ENCODE assay signal across 17 cellular contexts in the genomic region with DNA sequence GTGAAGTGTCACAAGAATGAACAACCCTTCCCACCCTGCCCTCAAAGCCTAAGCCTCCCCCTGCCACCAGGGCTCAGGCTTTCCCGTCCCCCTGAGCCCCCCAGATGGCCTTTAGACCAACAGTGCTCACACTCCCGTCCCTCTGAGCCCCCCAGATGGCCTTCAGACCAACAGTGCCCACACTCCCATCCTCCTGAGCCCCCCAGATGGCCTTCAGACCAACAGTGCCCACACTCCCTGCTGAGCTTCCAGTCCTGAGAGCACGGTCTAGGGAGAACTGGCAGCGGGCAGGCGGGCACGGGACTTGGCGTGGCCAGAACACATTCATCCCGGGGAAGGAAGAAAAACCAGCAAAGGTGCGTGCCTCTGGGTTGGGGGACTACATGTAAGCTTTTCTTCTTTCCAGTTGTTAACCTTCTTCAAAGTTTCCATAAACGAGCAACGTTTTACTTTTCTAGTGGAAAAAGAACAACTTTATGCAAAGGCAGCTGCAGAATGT. TPM values are rescaled to one million over a fixed set of nuclear protein-coding genes. Genes with fewer than 3 reads are reported as not detected.
A peak's percentile ranks its signal among the peaks of the same experiment; 100 is the strongest.
DNase-seq lines count a peak whose midpoint lies in the region; ATAC-seq and TF ChIP-seq lines count a peak whose summit lies in the region.
"Had no signal": no experiment of that assay in that cellular context is flagged by ENCODE, and none has a peak within 500 bp of the region (broad histone marks: within the 10 kb centered on the region; RNA-seq: fewer than 3 reads in every experiment).

No MANE protein-coding gene starts in this region.

- no peaks in the 10 kb centered on the region for H3K79me2 ChIP-seq in neural progenitor cell (ENCODE audit: low read depth)

- H3K4me3 Mint-ChIP-seq in WTC11: no peak overlapping the region
- no peak overlapping the region for H3K4me3 Mint-ChIP-seq in neural progenitor cell
- H3K4me3 Mint-ChIP-seq: CD14-positive monocyte, GM23338 had no signal

- H3F3A ChIP-seq in neural progenitor cell (ENCODE audit: low read depth): no peaks in the 10 kb centered on the region

- no peak overlapping the region for H3K9ac ChIP-seq in neural progenitor cell

- H3K4me1 Mint-ChIP-seq in WTC11 (peaks cover 36% of the 10 kb centered on the region), neural progenitor cell (peaks cover 7% of the 10 kb centered on the region)

- TF ChIP-seq CTCF in WTC11 (IDR thresholded peaks at IDR 0.05) (no peak), mucosa of descending colon (IDR thresholded peaks at IDR 0.05) (no peak), neural progenitor cell (IDR thresholded peaks at IDR 0.05) (no peak)

- POLR2A ChIA-PET in WTC11 (lab: Charles Lee): no interaction called here

- H2AFZ ChIP-seq in neural progenitor cell (replicated peaks): no peak overlapping the region

- CTCF ChIA-PET in WTC11 (lab: Charles Lee): interaction anchor here (1.1 to 2.0 kb wide), 9 partner anchors 8 to 125 kb away, joined by 4 to 13 read pairs (median 7); no protein-coding TSS in a partner anchor

- H3K27me3 Mint-ChIP-seq in WTC11 (ENCODE audit: low read depth): no peaks in the 10 kb centered on the region; the same call in 1 of the 2 replicates
- H3K27me3 Mint-ChIP-seq in neural progenitor cell (ENCODE audit: insufficient read depth, low read depth): peaks cover 20% of the 10 kb centered on the region

- ATAC-seq in left ventricle myocardium superior: no peak
- no peak for ATAC-seq in WTC11
- no peak for ATAC-seq in mucosa of descending colon
- no peak for ATAC-seq in aorta (ENCODE audit: low FRiP score)
- ATAC-seq: GM23338 had no signal

- no peaks in the 10 kb centered on the region for H3K27me3 ChIP-seq in aorta (ENCODE audit: control insufficient read depth in 1 of 2, insufficient read depth in 2 of 2, low read length in 1 of 2)
- H3K27me3 ChIP-seq in neural progenitor cell: peaks cover 4% of the 10 kb centered on the region

- H3K36me3 ChIP-seq in mucosa of descending colon (ENCODE audit: low read depth): no peaks in the 10 kb centered on the region
- H3K36me3 ChIP-seq in aorta (ENCODE audit: control insufficient read depth in 1 of 2, insufficient read depth in 2 of 2, low read length in 1 of 2): no peaks in the 10 kb centered on the region
- H3K36me3 ChIP-seq in neural progenitor cell: no peaks in the 10 kb centered on the region

- intact Hi-C loops in cardiac septum (cut with DNase I): no loop called here
- intact Hi-C loops in left ventricle myocardium superior (cut with micrococcal nuclease): loop anchor here (5.0 to 10.0 kb wide), 2 partner anchors 111 to 179 kb away; no protein-coding TSS in a partner anchor
- intact Hi-C loops in mucosa of descending colon (cut with DNase I, micrococcal nuclease): no loop called here
- intact Hi-C loops in aorta (cut with DNase I): loop anchor here (5.0 to 10.0 kb wide), 3 partner anchors 104 to 179 kb away; no protein-coding TSS in a partner anchor

- H3K27ac ChIP-seq in aorta (ENCODE audit: low read depth in 1 of 2, low read length in 2 of 2): no peak overlapping the region
- H3K27ac ChIP-seq in neural progenitor cell: no peak overlapping the region

- H3K4me1 ChIP-seq in mucosa of descending colon (ENCODE audit: low read depth) (no peaks in the 10 kb centered on the region), aorta (ENCODE audit: control insufficient read depth in 1 of 2, insufficient read depth in 2 of 2, low read length in 2 of 2) (no peaks in the 10 kb centered on the region), neural progenitor cell (no peaks in the 10 kb centered on the region)

- H3K4me2 ChIP-seq in neural progenitor cell: no peak overlapping the region

- H3K36me3 Mint-ChIP-seq in WTC11: no peaks in the 10 kb centered on the region
- no peaks in the 10 kb centered on the region for H3K36me3 Mint-ChIP-seq in neural progenitor cell
- H3K36me3 Mint-ChIP-seq: CD14-positive monocyte had no signal

- H3K27ac Mint-ChIP-seq in WTC11 (no peak overlapping the region), neural progenitor cell (no peak overlapping the region)
- H3K27ac Mint-ChIP-seq: CD14-positive monocyte, GM23338 had no signal

- no peak overlapping the region for H3K4me3 ChIP-seq in mucosa of descending colon
- H3K4me3 ChIP-seq in aorta (ENCODE audit: low read length in 2 of 2): no peak overlapping the region
- H3K4me3 ChIP-seq in neural progenitor cell: no peak overlapping the region

- no peaks in the 10 kb centered on the region for H3K9me3 ChIP-seq in mucosa of descending colon
- no peaks in the 10 kb centered on the region for H3K9me3 ChIP-seq in aorta (ENCODE audit: control insufficient read depth, low read length)
- peaks cover under 1% of the 10 kb centered on the region for H3K9me3 ChIP-seq in neural progenitor cell (ENCODE audit: low read depth)

- H3K9me3 Mint-ChIP-seq in WTC11 (peaks cover 10% of the 10 kb centered on the region), neural progenitor cell (peaks cover 3% of the 10 kb centered on the region)
- H3K9me3 Mint-ChIP-seq: GM23338 had no signal

- DNase-seq in cardiac septum (ENCODE audit: low spot score) (peak; percentile 67), left ventricle myocardium superior (no peak), WTC11 (ENCODE audit: low spot score) (peak; percentile 9), mucosa of descending colon (peak in 2 of 3 donors; percentile 16 to 24), aorta (peak; percentile 26 to 58), NCI-H2196 (lab: John Stamatoyannopoulos, UW; ENCODE audit: unreplicated experiment) (no peak), neural progenitor cell (ENCODE audit: low spot score) (no peak)
- DNase-seq: ACHN, DMS79 treated with DMSO at 0.1 percent for 48 hours, KG1, NCI-H1417, NCI-H187, NCI-H2107, NCI-H526 had no signal

- 60 to 65% methylated on average over 11 of the region's 11 CpGs for WGBS in aorta, 2 donors

- H4K20me1 ChIP-seq in neural progenitor cell (ENCODE audit: low read depth): no peaks in the 10 kb centered on the region

TF ChIP-seq in WTC11, 78 proteins besides CTCF, POLR2A, EP300 and RAD21 (continues in another document):
- TF ChIP-seq CBFB (CRISPR knock-in tag; IDR thresholded peaks at IDR 0.05; ENCODE audit: low read depth) (no peak), HMGA2 (CRISPR knock-in tag; IDR thresholded peaks at IDR 0.05) (no peak), GRHL2 (CRISPR knock-in tag; IDR thresholded peaks at IDR 0.05; ENCODE audit: insufficient replicate concordance, severe bottlenecking) (no peak), KAT7 (CRISPR knock-in tag; IDR thresholded peaks at IDR 0.05; ENCODE audit: borderline replicate concordance) (no peak), TEAD1 (CRISPR knock-in tag; IDR thresholded peaks at IDR 0.05) (no peak), JUN (CRISPR knock-in tag; IDR thresholded peaks at IDR 0.05) (no peak)
- TF ChIP-seq, protein P1, sequence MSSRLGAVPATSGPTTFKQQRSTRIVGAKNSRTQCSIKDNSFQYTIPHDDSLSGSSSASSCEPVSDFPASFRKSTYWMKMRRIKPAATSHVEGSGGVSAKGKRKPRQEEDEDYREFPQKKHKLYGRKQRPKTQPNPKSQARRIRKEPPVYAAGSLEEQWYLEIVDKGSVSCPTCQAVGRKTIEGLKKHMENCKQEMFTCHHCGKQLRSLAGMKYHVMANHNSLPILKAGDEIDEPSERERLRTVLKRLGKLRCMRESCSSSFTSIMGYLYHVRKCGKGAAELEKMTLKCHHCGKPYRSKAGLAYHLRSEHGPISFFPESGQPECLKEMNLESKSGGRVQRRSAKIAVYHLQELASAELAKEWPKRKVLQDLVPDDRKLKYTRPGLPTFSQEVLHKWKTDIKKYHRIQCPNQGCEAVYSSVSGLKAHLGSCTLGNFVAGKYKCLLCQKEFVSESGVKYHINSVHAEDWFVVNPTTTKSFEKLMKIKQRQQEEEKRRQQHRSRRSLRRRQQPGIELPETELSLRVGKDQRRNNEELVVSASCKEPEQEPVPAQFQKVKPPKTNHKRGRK (CRISPR knock-in tag; IDR thresholded peaks at IDR 0.05; ENCODE audit: borderline replicate concordance): no peak
- TF ChIP-seq, protein P2, sequence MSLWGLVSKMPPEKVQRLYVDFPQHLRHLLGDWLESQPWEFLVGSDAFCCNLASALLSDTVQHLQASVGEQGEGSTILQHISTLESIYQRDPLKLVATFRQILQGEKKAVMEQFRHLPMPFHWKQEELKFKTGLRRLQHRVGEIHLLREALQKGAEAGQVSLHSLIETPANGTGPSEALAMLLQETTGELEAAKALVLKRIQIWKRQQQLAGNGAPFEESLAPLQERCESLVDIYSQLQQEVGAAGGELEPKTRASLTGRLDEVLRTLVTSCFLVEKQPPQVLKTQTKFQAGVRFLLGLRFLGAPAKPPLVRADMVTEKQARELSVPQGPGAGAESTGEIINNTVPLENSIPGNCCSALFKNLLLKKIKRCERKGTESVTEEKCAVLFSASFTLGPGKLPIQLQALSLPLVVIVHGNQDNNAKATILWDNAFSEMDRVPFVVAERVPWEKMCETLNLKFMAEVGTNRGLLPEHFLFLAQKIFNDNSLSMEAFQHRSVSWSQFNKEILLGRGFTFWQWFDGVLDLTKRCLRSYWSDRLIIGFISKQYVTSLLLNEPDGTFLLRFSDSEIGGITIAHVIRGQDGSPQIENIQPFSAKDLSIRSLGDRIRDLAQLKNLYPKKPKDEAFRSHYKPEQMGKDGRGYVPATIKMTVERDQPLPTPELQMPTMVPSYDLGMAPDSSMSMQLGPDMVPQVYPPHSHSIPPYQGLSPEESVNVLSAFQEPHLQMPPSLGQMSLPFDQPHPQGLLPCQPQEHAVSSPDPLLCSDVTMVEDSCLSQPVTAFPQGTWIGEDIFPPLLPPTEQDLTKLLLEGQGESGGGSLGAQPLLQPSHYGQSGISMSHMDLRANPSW (CRISPR knock-in tag; conservative IDR thresholded peaks at IDR 0.05; ENCODE audit: low read depth): no peak
- TF ChIP-seq, protein P3, sequence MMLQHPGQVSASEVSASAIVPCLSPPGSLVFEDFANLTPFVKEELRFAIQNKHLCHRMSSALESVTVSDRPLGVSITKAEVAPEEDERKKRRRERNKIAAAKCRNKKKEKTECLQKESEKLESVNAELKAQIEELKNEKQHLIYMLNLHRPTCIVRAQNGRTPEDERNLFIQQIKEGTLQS (CRISPR knock-in tag; conservative IDR thresholded peaks at IDR 0.05): no peak

RNA-seq across cellular contexts. Expression of a gene that starts 2.5 kb away (rescaled TPM):
- total RNA-seq in cardiac septum: not detected
- not detected for total RNA-seq in left ventricle myocardium superior
- total RNA-seq in WTC11 (2021): not detected in 3 replicates
- total RNA-seq in mucosa of descending colon: not detected
- total RNA-seq in aorta: not detected
- not detected for polyA plus RNA-seq in aorta
- total RNA-seq in neural progenitor cell (ENCODE audit: low replicate concordance): not detected in 2 replicates
- total RNA-seq: GM23338, HT-29 had no signal
- polyA plus RNA-seq: CD14-positive monocyte, GM23338 had no signal

RNA-seq across cellular contexts. Expression of a gene that starts 16.1 kb away (rescaled TPM):
- 0.38 TPM for total RNA-seq in cardiac septum
- 0.42 TPM for total RNA-seq in left ventricle myocardium superior
- not detected in 3 replicates for total RNA-seq in WTC11 (2021)
- total RNA-seq in mucosa of descending colon: 1 to 10 TPM in 1 of 3 donors, not detected in 2; 1.2 TPM
- total RNA-seq in aorta: not detected
- polyA plus RNA-seq in aorta: not detected
- total RNA-seq in neural progenitor cell (ENCODE audit: low replicate concordance): not detected in 2 replicates
- total RNA-seq: GM23338 had no signal
- polyA plus RNA-seq: CD14-positive monocyte, GM23338 had no signal

RNA-seq across cellular contexts. Expression of a gene that starts 51.0 kb away (rescaled TPM):
- total RNA-seq in cardiac septum (16.6 TPM), left ventricle myocardium superior (15.9 TPM), WTC11 (2021) (13.1 to 17.7 TPM (median 14.8 TPM) in 3 replicates), mucosa of descending colon (10 to 100 TPM; 43.6 to 64.1 (median 52.4) TPM), aorta (10 to 100 TPM; 64.1 to 69.1 TPM), neural progenitor cell (ENCODE audit: low replicate concordance) (6.2 and 20.1 TPM in 2 replicates)
- 10 to 100 TPM; 11.9 to 48.4 TPM for polyA plus RNA-seq in aorta

Comparison
In these comparisons a context has a peak if more than half of its experiments do, and no peak if none do; other contexts are left out.
1. DNase-seq: peak in cardiac septum (single experiment), WTC11 (single experiment), mucosa of descending colon (2 of 3) and aorta (2 of 2); none in left ventricle myocardium superior (single experiment), NCI-H2196 (single experiment) and neural progenitor cell (single experiment).
2. intact Hi-C loops: an anchor here in left ventricle myocardium superior (5.0 to 10.0 kb wide) and aorta (5.0 to 10.0 kb wide); none called in cardiac septum and mucosa of descending colon.